Comparison of ENCODE assay signal across 8 cellular contexts in the genomic region with DNA sequence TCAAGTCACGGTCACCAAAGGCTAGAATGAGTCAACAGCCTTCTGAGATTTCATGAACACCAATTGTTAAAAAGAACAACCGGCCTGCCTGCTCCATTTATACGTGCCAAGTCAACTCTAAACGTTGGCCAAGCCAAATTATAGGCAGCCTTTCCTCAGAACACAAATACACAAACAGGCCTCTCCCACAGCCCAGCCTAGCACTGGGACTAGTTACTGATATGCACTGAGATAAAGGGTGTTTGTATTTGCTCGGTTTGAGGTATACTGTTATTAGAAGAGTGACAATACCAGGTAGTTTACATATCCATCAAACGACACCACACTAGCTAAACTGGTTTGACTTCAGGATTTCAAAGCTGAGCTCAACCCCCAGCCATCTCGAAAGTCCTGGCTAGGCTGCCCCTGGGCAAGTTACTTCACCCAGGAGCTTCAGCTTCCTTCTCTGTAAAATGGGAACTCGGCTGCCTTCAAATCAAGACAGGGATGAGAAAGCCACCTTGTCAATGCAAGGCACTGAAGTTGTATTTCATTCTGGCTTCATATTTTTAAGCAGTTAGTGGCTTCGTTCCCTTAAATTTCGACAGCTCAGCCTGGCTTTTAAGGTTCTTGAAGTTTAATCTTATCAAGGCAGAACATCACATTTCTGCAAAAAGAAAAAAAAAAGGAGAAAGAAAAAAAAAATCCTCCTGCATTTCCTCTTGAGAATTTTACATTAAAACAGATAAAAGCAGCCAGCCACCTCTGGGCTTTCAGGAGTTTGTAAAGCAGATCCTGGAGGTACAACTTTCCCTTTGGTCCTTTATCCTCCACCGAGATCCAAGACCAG. TPM values are rescaled to one million over a fixed set of nuclear protein-coding genes. Genes with fewer than 3 reads are reported as not detected.
DNase-seq lines count a peak whose midpoint lies in the region; ATAC-seq and TF ChIP-seq lines count a peak whose summit lies in the region.

No MANE protein-coding gene starts in this region.

- H3F3A ChIP-seq in GM23248 (ENCODE audit: insufficient read depth), result peaks cover 28% of the 10 kb centered on the region

- H3K4me1 ChIP-seq in GM23248 (ENCODE audit: insufficient read depth) (peaks cover 42% of the 10 kb centered on the region), prostate gland (replicated peaks) (peaks cover 33% of the 10 kb centered on the region)

- 36 to 38% methylated on average over 11 of the region's 11 CpGs for WGBS in GM23248 (ENCODE audit: low coverage in 1 of 2, low lambda C conversion rate in 2 of 2, missing lambda C conversion rate in 2 of 2), 2 experiments
- WGBS in prostate gland, result 18% methylated on average over 11 of the region's 11 CpGs

- intact Hi-C loops in prostate gland (cut with DNase I), result loop anchor here (10.0 kb wide), 3 partner anchors 371 to 629 kb away; no protein-coding TSS in a partner anchor

- H3K27me3 ChIP-seq in GM23248 (replicated peaks; ENCODE audit: insufficient read depth) (no peaks in the 10 kb centered on the region), prostate gland (replicated peaks; ENCODE audit: insufficient read depth) (no peaks in the 10 kb centered on the region)

- TF ChIP-seq CTCF in epithelial cell of esophagus (IDR thresholded peaks at IDR 0.05; ENCODE audit: insufficient read depth, low read depth, low read length, missing control alignments) (no peak), prostate gland (IDR thresholded peaks at IDR 0.05) (no peak)

- no peaks in the 10 kb centered on the region for H3K9me2 ChIP-seq in GM23248 (ENCODE audit: insufficient read depth)

- no peak for TF ChIP-seq POLR2A in prostate gland (IDR thresholded peaks at IDR 0.05)

- ATAC-seq in GM21723 (IDR thresholded peaks at IDR 0.05; ENCODE audit: unreplicated experiment) (no peak), HG03354 (IDR thresholded peaks at IDR 0.05; ENCODE audit: poor library complexity, severe bottlenecking, unreplicated experiment) (no peak), GM21576 (IDR thresholded peaks at IDR 0.05; ENCODE audit: unreplicated experiment) (no peak), HG03520 (IDR thresholded peaks at IDR 0.05; ENCODE audit: unreplicated experiment) (no peak)

- H2AFZ ChIP-seq in GM23248, result no peak overlapping the region

- H3K27ac ChIP-seq in GM23248 (no peak overlapping the region), prostate gland (peak overlapping the region; percentile 92 to 97)

- H3K9me3 ChIP-seq in GM23248 (ENCODE audit: low read depth), result no peaks in the 10 kb centered on the region
- H3K9me3 ChIP-seq in prostate gland, result no peaks in the 10 kb centered on the region

- peak overlapping the region; percentile 83 for H3K4me2 ChIP-seq in GM23248 (ENCODE audit: unreplicated experiment)

- peak; percentile 56 for DNase-seq in GM23248
- DNase-seq in OCI-M1 (lab: John Stamatoyannopoulos, UW), result peak; percentile 78
- DNase-seq in epithelial cell of esophagus (ENCODE audit: low read depth), result peak; percentile 89
- DNase-seq in prostate gland (ENCODE audit: low spot score), result peak; percentile 88

- in situ Hi-C loops in GM23248 (cut with MboI), result no loop called here

- H3K9ac ChIP-seq in GM23248, result 0 out of 2 replicates have a peak overlapping the region, but pooled peaks have one; percentile 9

- H3K4me3 ChIP-seq in GM23248 (peak overlapping the region; percentile 84), epithelial cell of esophagus (ENCODE audit: low read length) (peak overlapping the region; percentile 76), prostate gland (peak overlapping the region; percentile 95 to 96)

- peaks cover 83% of the 10 kb centered on the region for H3K79me2 ChIP-seq in GM23248 (ENCODE audit: insufficient read depth)

- peaks cover 4% of the 10 kb centered on the region; the same call in 1 of the 2 replicates for H4K20me1 ChIP-seq in GM23248 (ENCODE audit: insufficient read depth)

- H3K36me3 ChIP-seq in GM23248 (ENCODE audit: low read depth), result peaks cover 9% of the 10 kb centered on the region; the same call in 1 of the 2 replicates
- no peaks in the 10 kb centered on the region for H3K36me3 ChIP-seq in prostate gland

RNA-seq across cellular contexts. Expression of a gene that starts 4.0 kb away (rescaled TPM):
- 25.3 and 37.6 TPM in 2 replicates for total RNA-seq in GM23248 (2014; rRNA removed; shearing (Covaris generic))
- polyA plus RNA-seq in GM23248 (2016; fragmentation: Nextera tagmentation; extraction: Ambion mirVana), result 9.8 and 11.7 TPM in 2 replicates
- total RNA-seq in prostate gland, result 100 to 1,000 TPM; 157 to 246 TPM
